In the genomic region with DNA sequence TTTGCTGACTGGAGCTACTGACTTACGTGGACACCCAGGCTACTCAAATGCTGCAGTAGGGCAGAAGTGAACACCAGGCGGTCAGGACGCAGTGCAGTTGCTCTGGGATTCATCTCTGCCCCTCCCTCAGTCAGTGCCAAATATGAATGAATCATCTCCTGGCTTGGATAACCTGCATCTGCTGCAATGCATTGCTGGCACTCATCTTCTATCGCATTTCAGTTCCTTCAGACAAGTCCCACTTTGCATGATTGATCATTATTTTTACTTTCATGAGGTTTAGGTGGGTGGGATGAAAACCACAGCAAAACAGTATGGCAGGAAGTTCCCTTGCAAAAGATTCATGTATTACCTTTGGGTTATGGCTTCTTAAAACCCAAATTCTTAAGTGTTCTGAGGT, we compare ENCODE assay signal across 14 cellular contexts.
DNase-seq lines count a peak whose midpoint lies in the region; ATAC-seq and TF ChIP-seq lines count a peak whose summit lies in the region.
"Had no signal": no experiment of that assay in that cellular context is flagged by ENCODE, and none has a peak within 500 bp of the region (broad histone marks: within the 10 kb centered on the region; RNA-seq: fewer than 3 reads in every experiment).

No MANE protein-coding gene starts in this region.

- H3K27me3 Mint-ChIP-seq in activated CD8-positive, alpha-beta T cell treated with anti-CD3 and anti-CD28 coated beads, Interleukin-2, amount 10 ng/mL, durations not matched to agents 7 days and 5 days (ENCODE audit: low read depth) = no peaks in the 10 kb centered on the region

- H3K27me3 ChIP-seq in DND-41 (ENCODE audit: insufficient read depth, low read length, poor library complexity) = peaks cover 2% of the 10 kb centered on the region
- no peaks in the 10 kb centered on the region for H3K27me3 ChIP-seq in transverse colon

- no peak overlapping the region for H2AFZ ChIP-seq in DND-41 (ENCODE audit: low read depth, low read length)

- H3K27ac ChIP-seq in DND-41 (ENCODE audit: low read length) (no peak overlapping the region), transverse colon (no peak overlapping the region)

- peak; percentile 81 for ATAC-seq in DND-41 (ENCODE audit: insufficient read depth, low read depth)
- peak; percentile 94 for ATAC-seq in omental fat pad (ENCODE audit: low FRiP score)
- ATAC-seq in GM18502 (IDR thresholded peaks at IDR 0.05; ENCODE audit: poor library complexity, unreplicated experiment) = no peak
- no peak for ATAC-seq in mucosa of descending colon
- ATAC-seq in activated CD8-positive, alpha-beta T cell treated with anti-CD3 and anti-CD28 coated beads, Interleukin-2, amount 10 ng/mL, durations not matched to agents 7 days and 5 days = no peak
- ATAC-seq: sciatic nerve, T-cell had no signal

- intact Hi-C loops in transverse colon (cut with DNase I; ENCODE audit: low total_unique reads) = no loop called here
- intact Hi-C loops in mucosa of descending colon (cut with DNase I, micrococcal nuclease) = no loop called here

- CTCF ChIA-PET in activated CD8-positive, alpha-beta T cell treated with anti-CD3 and anti-CD28 coated beads, Interleukin-2, amount 10 ng/mL, durations not matched to agents 7 days and 5 days (lab: Charles Lee) = no interaction called here

- H4K20me1 ChIP-seq in DND-41 (ENCODE audit: insufficient read depth, low read length) = no peaks in the 10 kb centered on the region

- H3K4me1 Mint-ChIP-seq in activated CD8-positive, alpha-beta T cell treated with anti-CD3 and anti-CD28 coated beads, Interleukin-2, amount 10 ng/mL, durations not matched to agents 7 days and 5 days (ENCODE audit: low read depth) = peaks cover 4% of the 10 kb centered on the region

- H3K9me3 Mint-ChIP-seq in activated CD8-positive, alpha-beta T cell treated with anti-CD3 and anti-CD28 coated beads, Interleukin-2, amount 10 ng/mL, durations not matched to agents 7 days and 5 days (ENCODE audit: insufficient read depth) = no peaks in the 10 kb centered on the region
- H3K9me3 Mint-ChIP-seq: T-cell had no signal

- H3K9me3 ChIP-seq in DND-41 (ENCODE audit: insufficient read depth, low read length, severe bottlenecking) (no peaks in the 10 kb centered on the region), transverse colon (no peaks in the 10 kb centered on the region), mucosa of descending colon (no peaks in the 10 kb centered on the region)

- TF ChIP-seq CTCF in DND-41 (IDR thresholded peaks at IDR 0.05; ENCODE audit: borderline replicate concordance, extremely low read depth, low read length, poor library complexity, severe bottlenecking) = no peak
- no peak for TF ChIP-seq CTCF in omental fat pad (IDR thresholded peaks at IDR 0.05)
- TF ChIP-seq CTCF in transverse colon (IDR thresholded peaks at IDR 0.05) = no peak
- TF ChIP-seq CTCF in mucosa of descending colon (IDR thresholded peaks at IDR 0.05) = no peak

- in situ Hi-C loops in transverse colon (cut with MboI; ENCODE audit: low pct_ligation_motif_present in 1 of 4, low pct_unique_long_range_greater_than_20kb in 1 of 4, low sequenced_read_pairs in 3 of 4) = no loop called here

- no peaks in the 10 kb centered on the region for H3K79me2 ChIP-seq in DND-41 (ENCODE audit: insufficient read depth, low read length)

- 52% methylated on average over 4 of the region's 4 CpGs; no CpG with 5 or more reads in 1 of the 2 donors for WGBS in transverse colon (ENCODE audit: low coverage in 1 of 2), 2 donors

- TF ChIP-seq EP300 in transverse colon (IDR thresholded peaks at IDR 0.05; ENCODE audit: low read depth) = no peak

- H3K4me1 ChIP-seq in DND-41 (ENCODE audit: insufficient read depth, low read length) (no peaks in the 10 kb centered on the region), transverse colon (no peaks in the 10 kb centered on the region), mucosa of descending colon (ENCODE audit: low read depth) (no peaks in the 10 kb centered on the region)

- no peaks in the 10 kb centered on the region for H3K36me3 ChIP-seq in DND-41 (ENCODE audit: insufficient read depth, low read length)
- H3K36me3 ChIP-seq in transverse colon = no peaks in the 10 kb centered on the region
- no peaks in the 10 kb centered on the region for H3K36me3 ChIP-seq in mucosa of descending colon (ENCODE audit: low read depth)

- POLR2A ChIA-PET in activated CD8-positive, alpha-beta T cell treated with anti-CD3 and anti-CD28 coated beads, Interleukin-2, amount 10 ng/mL, durations not matched to agents 7 days and 5 days (lab: Charles Lee) = no interaction called here

- H3K36me3 Mint-ChIP-seq in activated CD8-positive, alpha-beta T cell treated with anti-CD3 and anti-CD28 coated beads, Interleukin-2, amount 10 ng/mL, durations not matched to agents 7 days and 5 days (ENCODE audit: low read depth) = no peaks in the 10 kb centered on the region
- H3K36me3 Mint-ChIP-seq: T-cell had no signal

- no peak overlapping the region for H3K27ac Mint-ChIP-seq in activated CD8-positive, alpha-beta T cell treated with anti-CD3 and anti-CD28 coated beads, Interleukin-2, amount 10 ng/mL, durations not matched to agents 7 days and 5 days
- H3K27ac Mint-ChIP-seq: T-cell had no signal

- no peak overlapping the region for H3K4me3 Mint-ChIP-seq in activated CD8-positive, alpha-beta T cell treated with anti-CD3 and anti-CD28 coated beads, Interleukin-2, amount 10 ng/mL, durations not matched to agents 7 days and 5 days
- H3K4me3 Mint-ChIP-seq: T-cell had no signal

- no peak overlapping the region for H3K4me2 ChIP-seq in DND-41 (ENCODE audit: insufficient read depth, low read length)

- H3K4me3 ChIP-seq in DND-41 (ENCODE audit: low read depth in 1 of 2, low read length in 2 of 2) (no peak overlapping the region), transverse colon (no peak overlapping the region), mucosa of descending colon (no peak overlapping the region)

- TF ChIP-seq POLR2A in transverse colon (IDR thresholded peaks at IDR 0.05) = no peak

- no peak overlapping the region for H3K9ac ChIP-seq in DND-41 (ENCODE audit: low read depth, low read length)

- DNase-seq in DND-41 (peak; percentile 14), HT1080 (ENCODE audit: low read depth) (peak; percentile 85), brain pericyte (ENCODE audit: low read depth, low spot score) (peak; percentile 5), omental fat pad (ENCODE audit: low spot score) (no peak), transverse colon (no peak), mucosa of descending colon (no peak)
- no peak for DNase-seq in activated CD8-positive, alpha-beta T cell treated with anti-CD3 and anti-CD28 coated beads, Interleukin-2, amount 10 ng/mL, durations not matched to agents 7 days and 5 days
- DNase-seq: central memory CD4-positive, alpha-beta T cell; DMS79; glutamatergic neuron; NCI-H82; T-cell had no signal

Comparison
In these comparisons a context has a peak if more than half of its experiments do, and no peak if none do; other contexts are left out.
1. ATAC-seq: peak in DND-41 (single experiment) and omental fat pad (single experiment); none in GM18502 (single experiment), mucosa of descending colon (single experiment) and activated CD8-positive, alpha-beta T cell treated with anti-CD3 and anti-CD28 coated beads, Interleukin-2, amount 10 ng/mL, durations not matched to agents 7 days and 5 days (single experiment).
2. DNase-seq: peak in DND-41 (single experiment), HT1080 (single experiment) and brain pericyte (single experiment); none in omental fat pad (single experiment), transverse colon (single experiment), mucosa of descending colon (0 of 3) and activated CD8-positive, alpha-beta T cell treated with anti-CD3 and anti-CD28 coated beads, Interleukin-2, amount 10 ng/mL, durations not matched to agents 7 days and 5 days (single experiment).